In the genomic region with DNA sequence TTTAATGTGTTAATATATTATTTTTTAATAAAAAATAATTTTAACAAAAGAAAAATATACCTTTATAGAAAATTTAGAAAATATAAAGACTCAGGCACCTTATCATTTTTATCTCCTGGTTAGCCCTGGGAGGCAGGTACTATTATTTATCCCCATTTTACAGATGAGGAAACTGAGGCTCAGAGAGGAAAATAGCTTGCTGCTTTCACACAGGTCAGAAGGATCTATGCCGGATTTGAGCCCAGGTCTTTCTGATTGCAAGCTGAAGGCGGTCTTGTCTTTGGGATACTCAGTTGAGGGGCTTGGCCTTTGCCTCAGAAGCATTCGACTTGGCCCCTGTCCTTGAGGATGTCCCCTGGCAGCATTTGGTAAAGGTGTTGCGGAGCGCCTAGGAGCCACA, we compare ENCODE assay signal across 1 cellular context.
A peak's percentile ranks its signal among the peaks of the same experiment; 100 is the strongest.
TF ChIP-seq lines count a peak whose summit lies in the region.

No MANE protein-coding gene starts in this region.

TF ChIP-seq in HepG2, 621 proteins besides CTCF, POLR2A, EP300 and RAD21:
- TF ChIP-seq ZNF101 (CRISPR knock-in tag; IDR thresholded peaks at IDR 0.05; ENCODE audit: borderline replicate concordance, low read depth) (no peak), ZNF629 (CRISPR knock-in tag; conservative IDR thresholded peaks at IDR 0.05) (peak; percentile 74)
